In genomic region chr22:35369996-35370395, GRCh38 we compare ENCODE assay signal across 1 cellular context.
TF ChIP-seq lines count a peak whose summit lies in the region.

No MANE protein-coding gene starts in this region.

TF ChIP-seq in H1, 55 proteins besides CTCF, POLR2A, EP300 and RAD21:
- TF ChIP-seq SIRT6 (IDR thresholded peaks at IDR 0.05; ENCODE audit: low read length), result no peak
- no peak for TF ChIP-seq HDAC2 (IDR thresholded peaks at IDR 0.05; ENCODE audit: borderline replicate concordance in 1 of 2, low read depth in 2 of 2, low read length in 2 of 2)
- TF ChIP-seq CHD2 (IDR thresholded peaks at IDR 0.05; ENCODE audit: low read length), result no peak
- no peak for TF ChIP-seq EGR1 (IDR thresholded peaks at IDR 0.05; ENCODE audit: borderline replicate concordance, low read depth, low read length)
- no peak for TF ChIP-seq MAFK (IDR thresholded peaks at IDR 0.05; ENCODE audit: low read depth, low read length)
- no peak for TF ChIP-seq ZNF274 (IDR thresholded peaks at IDR 0.05; ENCODE audit: borderline replicate concordance, extremely low read depth, low read length)
- TF ChIP-seq EZH2 (IDR thresholded peaks at IDR 0.05; ENCODE audit: low read depth, low read length, severe bottlenecking), result no peak
- TF ChIP-seq CTBP2 (IDR thresholded peaks at IDR 0.05; ENCODE audit: borderline replicate concordance, insufficient read depth, insufficient read length, low read length), result no peak
- TF ChIP-seq, protein P1, sequence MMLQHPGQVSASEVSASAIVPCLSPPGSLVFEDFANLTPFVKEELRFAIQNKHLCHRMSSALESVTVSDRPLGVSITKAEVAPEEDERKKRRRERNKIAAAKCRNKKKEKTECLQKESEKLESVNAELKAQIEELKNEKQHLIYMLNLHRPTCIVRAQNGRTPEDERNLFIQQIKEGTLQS (IDR thresholded peaks at IDR 0.05; ENCODE audit: insufficient read depth, low read depth, low read length), result no peak
- no peak for TF ChIP-seq TAF1 (IDR thresholded peaks at IDR 0.05; ENCODE audit: low read depth, low read length)
- no peak for TF ChIP-seq SAP30 (IDR thresholded peaks at IDR 0.05; ENCODE audit: insufficient read depth, insufficient replicate concordance, low read length)
- TF ChIP-seq USF2 (IDR thresholded peaks at IDR 0.05; ENCODE audit: low read length), result no peak
- no peak for TF ChIP-seq JUN (IDR thresholded peaks at IDR 0.05; ENCODE audit: low read depth, low read length)
- TF ChIP-seq BACH1 (IDR thresholded peaks at IDR 0.05; ENCODE audit: low read length), result no peak
- TF ChIP-seq KDM4A (IDR thresholded peaks at IDR 0.05; ENCODE audit: low read depth, low read length, severe bottlenecking), result no peak
- TF ChIP-seq, protein P2, sequence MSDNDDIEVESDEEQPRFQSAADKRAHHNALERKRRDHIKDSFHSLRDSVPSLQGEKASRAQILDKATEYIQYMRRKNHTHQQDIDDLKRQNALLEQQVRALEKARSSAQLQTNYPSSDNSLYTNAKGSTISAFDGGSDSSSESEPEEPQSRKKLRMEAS (IDR thresholded peaks at IDR 0.05), result no peak
- no peak for TF ChIP-seq TCF12 (IDR thresholded peaks at IDR 0.05; ENCODE audit: low read depth, low read length)
- TF ChIP-seq HDAC6 (IDR thresholded peaks at IDR 0.05; ENCODE audit: low read depth, low read length), result no peak
